1 cellular context compared by ENCODE assay signal in the genomic region with DNA sequence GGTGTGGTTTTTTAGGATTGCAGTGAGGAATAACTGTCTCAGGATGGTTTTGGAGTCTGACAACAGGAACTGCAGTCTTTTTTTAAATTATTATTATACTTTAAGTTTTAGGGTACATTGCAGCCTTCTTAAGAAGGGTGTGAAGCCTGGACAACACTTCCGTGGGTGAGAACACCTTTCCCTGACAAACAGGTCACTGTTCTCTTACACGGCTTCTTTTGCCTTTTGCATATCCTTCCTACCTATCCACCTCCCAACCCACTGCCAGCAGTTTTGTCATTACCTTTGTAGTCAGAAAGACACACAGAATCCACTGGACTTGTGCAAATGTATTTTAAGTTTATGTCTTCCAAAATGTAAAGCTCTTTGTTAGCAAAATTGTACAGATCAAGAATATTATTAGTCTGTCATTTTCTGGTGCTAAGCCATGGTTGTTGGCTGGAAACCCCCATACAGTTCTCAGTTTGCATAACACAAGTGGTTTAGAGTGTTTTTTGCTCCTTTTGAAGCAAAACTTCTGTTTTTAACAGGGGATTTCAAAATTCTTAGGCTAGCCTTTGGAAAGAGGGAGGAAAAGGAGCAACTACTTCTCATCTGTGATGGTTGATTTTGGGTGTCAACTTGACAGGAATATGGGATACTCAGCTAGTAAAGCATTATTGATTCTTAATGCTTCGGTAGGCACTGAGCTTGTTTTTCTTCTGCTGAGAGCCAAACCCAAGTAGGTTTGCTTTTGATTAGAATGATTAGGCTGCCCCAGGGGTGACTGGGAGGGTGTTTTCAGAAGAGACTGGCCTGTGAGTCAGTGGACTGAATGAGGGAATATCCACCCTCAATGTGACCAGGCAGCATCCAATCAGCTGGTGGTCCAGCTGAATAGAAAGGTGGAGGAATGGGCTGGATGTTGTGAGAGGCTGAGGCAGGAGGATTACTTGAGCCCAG.
TF ChIP-seq lines count a peak whose summit lies in the region.

No MANE protein-coding gene starts in this region.

TF ChIP-seq in GM23338, 12 proteins besides CTCF, POLR2A, EP300 and RAD21:
- TF ChIP-seq JUNB (IDR thresholded peaks at IDR 0.05; ENCODE audit: unreplicated experiment) (no peak), ZNF331 (CRISPR knock-in tag; IDR thresholded peaks at IDR 0.05; ENCODE audit: low read depth) (no peak)
